ENCODE assay signal across 9 cellular contexts in the genomic region with DNA sequence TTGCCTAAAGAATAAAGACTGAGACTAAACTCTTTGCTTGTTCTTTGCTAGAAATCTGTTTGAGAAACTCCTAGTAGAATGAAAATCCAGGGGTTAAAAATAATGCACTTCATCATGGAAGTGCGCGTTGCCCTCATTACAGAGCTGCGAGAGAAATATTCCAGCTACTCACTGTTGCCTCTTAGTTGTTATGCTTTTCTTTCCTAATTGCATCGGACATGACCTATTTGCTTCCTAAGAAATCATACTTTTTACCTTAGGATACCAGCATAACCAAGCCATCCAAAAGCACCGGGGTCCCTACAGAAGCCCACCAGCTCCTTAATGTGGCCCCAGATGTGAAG. TPM values are rescaled to one million over a fixed set of nuclear protein-coding genes. Genes with fewer than 3 reads are reported as not detected.
DNase-seq lines count a peak whose midpoint lies in the region; ATAC-seq and TF ChIP-seq lines count a peak whose summit lies in the region.
"Had no signal": no experiment of that assay in that cellular context is flagged by ENCODE, and none has a peak within 500 bp of the region (broad histone marks: within the 10 kb centered on the region; RNA-seq: fewer than 3 reads in every experiment).

No MANE protein-coding gene starts in this region.

- no peaks in the 10 kb centered on the region for H3K9me3 Mint-ChIP-seq in activated CD4-positive, alpha-beta T cell treated with anti-CD3 and anti-CD28 coated beads, Interleukin-2, amount 10 ng/mL, durations not matched to agents 24 days and 14 days
- H3K9me3 Mint-ChIP-seq: activated B cell treated with CpG ODN at 0.5 μM for 24 hours had no signal

- WGBS in adrenal gland, 4 donors = 0 to 1% (median 0%) methylated on average over 5 of the region's 5 CpGs
- WGBS in transverse colon (ENCODE audit: low coverage in 1 of 2), 2 donors = 2% methylated on average over 5 of the region's 5 CpGs; no CpG with 5 or more reads in 1 of the 2 donors

- H3K36me3 ChIP-seq in adrenal gland (replicated peaks in 1 of 2) (no peaks in the 10 kb centered on the region), transverse colon (no peaks in the 10 kb centered on the region)

- ATAC-seq in left lobe of liver (peak; percentile 52), HG03521 (IDR thresholded peaks at IDR 0.05; ENCODE audit: unreplicated experiment) (no peak), HG02571 (IDR thresholded peaks at IDR 0.05; ENCODE audit: unreplicated experiment) (no peak)

- no peaks in the 10 kb centered on the region for H3K36me3 Mint-ChIP-seq in activated CD4-positive, alpha-beta T cell treated with anti-CD3 and anti-CD28 coated beads, Interleukin-2, amount 10 ng/mL, durations not matched to agents 24 days and 14 days (ENCODE audit: low read depth)

- TF ChIP-seq CTCF in adrenal gland (IDR thresholded peaks at IDR 0.05) (peak in 1 of 6 experiments; percentile 17), transverse colon (IDR thresholded peaks at IDR 0.05) (no peak)

- no peak for TF ChIP-seq POLR2A in adrenal gland (IDR thresholded peaks at IDR 0.05)
- TF ChIP-seq POLR2A in transverse colon (IDR thresholded peaks at IDR 0.05) = no peak

- H3K27ac ChIP-seq in adrenal gland (peak overlapping the region in 4 of 5 donors; percentile 21 to 69 (median 62)), transverse colon (peak overlapping the region; percentile 40 to 69 (median 65))

- no peaks in the 10 kb centered on the region for H3K9me3 ChIP-seq in adrenal gland (replicated peaks in 1 of 3)
- H3K9me3 ChIP-seq in transverse colon = no peaks in the 10 kb centered on the region

- no peak overlapping the region for H3K27ac Mint-ChIP-seq in activated CD4-positive, alpha-beta T cell treated with anti-CD3 and anti-CD28 coated beads, Interleukin-2, amount 10 ng/mL, durations not matched to agents 24 days and 14 days
- H3K27ac Mint-ChIP-seq: activated B cell treated with CpG ODN at 0.5 μM for 24 hours had no signal

- H3K27me3 Mint-ChIP-seq in activated CD4-positive, alpha-beta T cell treated with anti-CD3 and anti-CD28 coated beads, Interleukin-2, amount 10 ng/mL, durations not matched to agents 24 days and 14 days = peaks cover 42% of the 10 kb centered on the region

- peak overlapping the region; percentile 15 for H3K4me3 Mint-ChIP-seq in activated CD4-positive, alpha-beta T cell treated with anti-CD3 and anti-CD28 coated beads, Interleukin-2, amount 10 ng/mL, durations not matched to agents 24 days and 14 days
- H3K4me3 Mint-ChIP-seq: activated B cell treated with CpG ODN at 0.5 μM for 24 hours had no signal

- no peak for TF ChIP-seq EP300 in transverse colon (IDR thresholded peaks at IDR 0.05; ENCODE audit: low read depth)

- H3K4me1 Mint-ChIP-seq in activated CD4-positive, alpha-beta T cell treated with anti-CD3 and anti-CD28 coated beads, Interleukin-2, amount 10 ng/mL, durations not matched to agents 24 days and 14 days = peaks cover 12% of the 10 kb centered on the region

- H3K4me1 ChIP-seq in adrenal gland (replicated peaks in 1 of 2) = no peaks in the 10 kb centered on the region
- H3K4me1 ChIP-seq in transverse colon = peaks cover 0 to 17% (median 7%) of the 10 kb centered on the region in 4 donors

- no peaks in the 10 kb centered on the region for H3K27me3 ChIP-seq in adrenal gland
- H3K27me3 ChIP-seq in transverse colon = peaks cover 17% of the 10 kb centered on the region

- no peak for DNase-seq in activated CD4-positive, alpha-beta T cell treated with anti-CD3 and anti-CD28 coated beads, Interleukin-2, amount 10 ng/mL, durations not matched to agents 24 days and 14 days
- no peak for DNase-seq in activated CD4-positive, alpha-beta T cell treated with anti-CD3 and anti-CD28 coated beads for 4 hours
- DNase-seq in adrenal gland (peak in 1 of 7 donors; percentile 4), left lobe of liver (ENCODE audit: low spot score) (no peak), transverse colon (no peak)
- DNase-seq in central memory CD4-positive, alpha-beta T cell = no peak
- DNase-seq: activated B cell treated with CpG ODN at 0.5 μM for 24 hours had no signal

- in situ Hi-C loops in transverse colon (cut with MboI; ENCODE audit: low pct_ligation_motif_present in 1 of 4, low pct_unique_long_range_greater_than_20kb in 1 of 4, low sequenced_read_pairs in 3 of 4) = loop anchor here in 3 of 4 donors (25.0 kb wide), 2 partner anchors 419 to 481 kb away; no protein-coding TSS in a partner anchor

- peak overlapping the region in 3 of 4 donors; percentile 5 to 78 (median 27) for H3K4me3 ChIP-seq in adrenal gland
- peak overlapping the region; percentile 17 to 75 (median 51) for H3K4me3 ChIP-seq in transverse colon

- intact Hi-C loops in activated CD4-positive, alpha-beta T cell treated with anti-CD3 and anti-CD28 coated beads, Interleukin-2, amount 10 ng/mL, durations not matched to agents 24 days and 14 days (cut with micrococcal nuclease) = loop anchor here (5.0 to 10.0 kb wide), 2 partner anchors 493 to 661 kb away; no protein-coding TSS in a partner anchor
- intact Hi-C loops in adrenal gland (cut with DNase I) (no loop called here), transverse colon (cut with DNase I; ENCODE audit: low total_unique reads) (no loop called here)

RNA-seq across cellular contexts. Expression of gene THSD7A, which starts 0.6 kb away (rescaled TPM):
- not detected in 2 replicates for total RNA-seq in activated CD4-positive, alpha-beta T cell treated with anti-CD3 and anti-CD28 coated beads, Interleukin-2, amount 10 ng/mL, durations not matched to agents 24 days and 14 days
- 1 to 10 TPM; 1.7 to 6.8 (median 5.8) TPM for total RNA-seq in adrenal gland
- 1 to 10 TPM in 1 of 3 donors, under 1 TPM in 2; 0.74 to 1.2 (median 0.97) TPM for polyA plus RNA-seq in adrenal gland
- total RNA-seq in left lobe of liver = 1.6 TPM
- 10 to 100 TPM in 1 of 4 donors, 1 to 10 TPM in 3; 1.9 to 18.9 (median 2.0) TPM for total RNA-seq in transverse colon
- total RNA-seq: activated B cell treated with CpG ODN at 0.5 μM for 24 hours had no signal
